In the genomic region with DNA sequence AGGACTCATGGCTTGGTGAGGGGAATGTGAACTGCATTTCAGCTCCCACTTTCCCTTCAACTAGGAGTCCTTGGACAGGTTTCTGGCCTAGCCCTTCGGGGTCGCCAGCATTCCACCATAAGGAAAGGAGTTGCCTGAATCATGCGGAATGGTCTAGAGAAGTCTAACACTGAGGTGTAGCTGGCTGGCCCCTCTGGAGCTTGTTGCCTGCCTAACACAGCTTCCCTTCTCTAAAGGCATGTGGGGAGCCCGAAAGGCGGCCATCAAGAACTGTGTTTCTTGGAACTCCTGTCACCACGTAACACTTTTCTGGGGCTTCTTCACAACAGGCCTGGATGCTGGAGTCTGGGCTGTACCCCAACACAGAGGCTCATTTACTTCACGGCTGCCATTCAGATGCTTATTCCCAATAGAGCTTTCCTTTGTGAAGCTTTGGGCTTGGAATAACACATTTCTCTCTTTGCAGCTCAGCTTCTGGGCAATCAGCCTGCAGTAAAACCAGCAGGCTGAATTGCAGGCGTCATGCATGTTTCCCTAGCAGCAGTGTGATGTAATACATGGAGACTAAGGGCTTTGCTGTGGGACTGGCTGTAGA, we compare ENCODE assay signal across 17 cellular contexts. TPM values are rescaled to one million over a fixed set of nuclear protein-coding genes. Genes with fewer than 3 reads are reported as not detected.
"Had no signal": no experiment of that assay in that cellular context is flagged by ENCODE, and none has a peak within 500 bp of the region (broad histone marks: within the 10 kb centered on the region; RNA-seq: fewer than 3 reads in every experiment).

No MANE protein-coding gene starts in this region.

- H3K27me3 ChIP-seq: ascending aorta had no signal

- H3K27ac ChIP-seq: ascending aorta, breast epithelium, neural progenitor cell, skin epidermis, suprapubic skin had no signal

- H3K4me2 ChIP-seq: neural progenitor cell had no signal

- H3K9ac ChIP-seq: neural progenitor cell had no signal

- H3K36me3 ChIP-seq: ascending aorta, breast epithelium, neural progenitor cell, suprapubic skin had no signal

- H3K4me3 ChIP-seq: ascending aorta, breast epithelium, neural progenitor cell, skin epidermis, suprapubic skin had no signal

- H3K4me1 ChIP-seq: ascending aorta, breast epithelium, neural progenitor cell had no signal

- H2AFZ ChIP-seq: neural progenitor cell had no signal

- H3K9me3 ChIP-seq: ascending aorta, breast epithelium, suprapubic skin had no signal

- DNase-seq: activated CD4-positive, alpha-beta T cell treated with anti-CD3 and anti-CD28 coated beads, Interleukin-2, amount 10 ng/mL, durations not matched to agents 24 days and 14 days; activated CD4-positive, CD25-positive, alpha-beta regulatory T cell; activated CD8-positive, alpha-beta memory T cell treated with anti-CD3 and anti-CD28 coated beads for 24 hours; activated naive CD4-positive, alpha-beta T cell; activated naive CD8-positive, alpha-beta T cell treated with anti-CD3 and anti-CD28 coated beads, Interleukin-2, amount 10 ng/mL, durations not matched to agents 7 days and 5 days; stimulated activated CD4-positive, alpha-beta T cell treated with anti-CD3 and anti-CD28 coated beads, Interleukin-15, amount 100 ng/mL, for 24 hours; stimulated activated CD4-positive, alpha-beta T cell treated with anti-CD3 and anti-CD28 coated beads, Interleukin-4, amount 100 ng/mL, for 24 hours; stimulated activated naive CD4-positive, alpha-beta T cell treated with Interleukin-2 at 50 U/mL for 16 hours had no signal

RNA-seq across cellular contexts. Expression of a gene that starts 5.3 kb away (rescaled TPM):
- total RNA-seq: activated CD4-positive, alpha-beta T cell treated with anti-CD3 and anti-CD28 coated beads, Interleukin-2, amount 10 ng/mL, durations not matched to agents 24 days and 14 days; activated naive CD8-positive, alpha-beta T cell treated with anti-CD3 and anti-CD28 coated beads, Interleukin-2, amount 10 ng/mL, durations not matched to agents 7 days and 5 days; ascending aorta; breast epithelium; SK-MEL-5 had no signal

RNA-seq across cellular contexts. Expression of a gene that starts 55.6 kb away (rescaled TPM):
- total RNA-seq: activated CD4-positive, alpha-beta T cell treated with anti-CD3 and anti-CD28 coated beads, Interleukin-2, amount 10 ng/mL, durations not matched to agents 24 days and 14 days; activated naive CD8-positive, alpha-beta T cell treated with anti-CD3 and anti-CD28 coated beads, Interleukin-2, amount 10 ng/mL, durations not matched to agents 7 days and 5 days; ascending aorta; breast epithelium; fibroblast of villous mesenchyme; lower leg skin; mesothelial cell of epicardium; suprapubic skin had no signal
